26 cellular contexts compared by ENCODE assay signal in the genomic region with DNA sequence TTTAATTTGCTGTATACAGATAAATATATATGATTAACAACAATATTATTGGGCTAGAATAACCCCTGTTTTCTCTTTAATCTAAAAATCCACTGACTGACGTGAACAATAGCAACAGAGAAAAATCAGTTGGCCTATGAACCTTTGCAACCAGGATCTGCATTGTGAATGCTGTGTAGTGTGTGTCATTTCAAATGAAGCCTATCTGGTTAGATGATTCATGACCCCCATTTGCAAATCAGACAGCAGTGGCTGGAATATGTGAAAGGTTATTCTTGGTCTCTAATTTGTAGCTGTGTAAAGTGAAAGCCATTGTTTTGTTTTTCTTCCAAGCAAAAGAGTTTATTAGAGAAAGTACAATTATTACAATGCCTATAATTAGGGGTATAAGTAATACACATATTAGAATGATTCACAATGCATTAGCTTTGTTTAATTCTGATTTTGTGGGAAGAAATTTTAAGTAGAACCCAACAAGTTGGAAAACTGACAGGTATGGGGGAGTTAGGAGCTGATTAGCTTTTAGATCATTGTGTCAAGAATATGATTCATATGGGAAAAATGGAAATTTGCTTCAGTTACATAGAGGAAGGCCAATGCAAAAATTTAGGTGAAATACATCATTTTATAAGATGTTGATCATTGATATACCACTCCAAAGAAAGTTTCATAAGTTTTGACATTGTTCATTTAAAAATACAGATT.
DNase-seq lines count a peak whose midpoint lies in the region; ATAC-seq and TF ChIP-seq lines count a peak whose summit lies in the region.
"Had no signal": no experiment of that assay in that cellular context is flagged by ENCODE, and none has a peak within 500 bp of the region (broad histone marks: within the 10 kb centered on the region; RNA-seq: fewer than 3 reads in every experiment).

No MANE protein-coding gene starts in this region.

- CTCF ChIA-PET in PC-3 (lab: Charles Lee) = no interaction called here

- no peaks in the 10 kb centered on the region for H3K9me3 ChIP-seq in PC-3 (ENCODE audit: low read length)
- H3K9me3 ChIP-seq: BLaER1, ovary, upper lobe of right lung had no signal

- no peak overlapping the region for H3K9ac ChIP-seq in PC-3 (ENCODE audit: low read length)
- H3K9ac ChIP-seq: BLaER1 had no signal

- DNase-seq in NCI-H748 (lab: John Stamatoyannopoulos, UW; ENCODE audit: unreplicated experiment) (peak; percentile 16), NCI-H748 treated with DMSO at 0.1 percent for 48 hours (lab: John Stamatoyannopoulos, UW) (no peak), PC-3 (peak; percentile 64), epithelial cell of proximal tubule (ENCODE audit: low read depth) (peak; percentile 38), retinal pigment epithelial cell (ENCODE audit: low read depth) (peak; percentile 13), NCI-H146 (lab: John Stamatoyannopoulos, UW) (no peak), GM19238 (ENCODE audit: insufficient read length, low spot score) (no peak), CD14-positive monocyte (ENCODE audit: low spot score) (no peak)
- DNase-seq: 8988T; activated gamma-delta T cell treated with Interleukin-2 at 50 U/mL for 16 hours; activated T-cell treated with anti-CD3 and anti-CD28 coated beads for 4 hours; amygdala; cerebellar nuclear complex; effector CD8-positive, alpha-beta T cell; mammary epithelial cell; naive B cell; NCI-H187; NCI-H446 treated with DMSO at 0.1 percent for 48 hours; ovary; SHP77; stimulated activated CD4-positive, alpha-beta T cell treated with anti-CD3 and anti-CD28 coated beads, Interleukin-2, amount 100 ng/mL, for 48 hours; stomach; T-helper 1 cell; upper lobe of right lung had no signal

- no peak overlapping the region for H2AFZ ChIP-seq in PC-3 (ENCODE audit: low read length)
- H2AFZ ChIP-seq: hepatocyte had no signal

- H3K4me2 ChIP-seq in PC-3 (ENCODE audit: low read length) = peak overlapping the region; percentile 43; the same call in 1 of the 2 replicates
- H3K4me2 ChIP-seq: BLaER1, hepatocyte had no signal

- H3K4me3 ChIP-seq in PC-3 (ENCODE audit: low read length) = no peak overlapping the region
- no peak overlapping the region for H3K4me3 ChIP-seq in epithelial cell of proximal tubule (ENCODE audit: low read depth, low read length)
- H3K4me3 ChIP-seq in retinal pigment epithelial cell (ENCODE audit: low read length) = no peak overlapping the region
- H3K4me3 ChIP-seq: BLaER1, hepatocyte, ovary, stomach, upper lobe of right lung had no signal

- no peaks in the 10 kb centered on the region for H3K9me2 ChIP-seq in PC-3 (replicated peaks; ENCODE audit: low read length)

- H3K9me3 Mint-ChIP-seq in CD14-positive monocyte = peaks cover 0 to 3% (median 0%) of the 10 kb centered on the region in 7 donors

- peak; percentile 87 for ATAC-seq in PC-3
- ATAC-seq: upper lobe of right lung had no signal

- H3K27me3 ChIP-seq in PC-3 (ENCODE audit: low read length) = no peaks in the 10 kb centered on the region
- H3K27me3 ChIP-seq: BLaER1, hepatocyte, ovary, stomach, upper lobe of right lung had no signal

- intact Hi-C loops in PC-3 (cut with micrococcal nuclease) (no loop called here), CD14-positive monocyte (cut with micrococcal nuclease) (no loop called here)

- H4K20me1 ChIP-seq in PC-3 (ENCODE audit: low read length) = no peaks in the 10 kb centered on the region
- H4K20me1 ChIP-seq: BLaER1 had no signal

- BruUV-seq in PC-3 (replicated peaks; lab: Mats Ljungman, UMichigan) = no TSS peak

- H3K4me1 Mint-ChIP-seq in CD14-positive monocyte = no peaks in the 10 kb centered on the region
- H3K4me1 Mint-ChIP-seq: naive B cell had no signal

- POLR2A ChIA-PET in PC-3 (lab: Charles Lee; ENCODE audit: unreplicated experiment) = no interaction called here

- H3K36me3 ChIP-seq in PC-3 (ENCODE audit: low read depth, low read length) = no peaks in the 10 kb centered on the region
- H3K36me3 ChIP-seq: BLaER1, ovary, stomach, upper lobe of right lung had no signal

- H3K4me1 ChIP-seq in PC-3 (ENCODE audit: insufficient read depth, low read length) = peaks cover 9% of the 10 kb centered on the region
- H3K4me1 ChIP-seq: BLaER1, stomach, upper lobe of right lung had no signal

- TF ChIP-seq CTCF in PC-3 (conservative IDR thresholded peaks at IDR 0.05; ENCODE audit: low read depth, low read length) (no peak), epithelial cell of proximal tubule (conservative IDR thresholded peaks at IDR 0.05; ENCODE audit: low read depth, low read length) (no peak), retinal pigment epithelial cell (conservative IDR thresholded peaks at IDR 0.05; ENCODE audit: low read depth, low read length) (no peak), CD14-positive monocyte (IDR thresholded peaks at IDR 0.05) (no peak)

- peak overlapping the region; percentile 55 for H3K27ac ChIP-seq in PC-3 (ENCODE audit: low read length)
- H3K27ac ChIP-seq: BLaER1, hepatocyte, ovary, stomach, upper lobe of right lung had no signal

- no peaks in the 10 kb centered on the region for H3K36me3 Mint-ChIP-seq in CD14-positive monocyte
- H3K36me3 Mint-ChIP-seq: naive B cell had no signal

- H3K27me3 Mint-ChIP-seq in CD14-positive monocyte (ENCODE audit: low read depth in 3 of 3) = peaks cover 0 to 1% (median 0%) of the 10 kb centered on the region in 3 donors
- H3K27me3 Mint-ChIP-seq: naive B cell had no signal

- H3K4me3 Mint-ChIP-seq in CD14-positive monocyte = no peak overlapping the region
- H3K4me3 Mint-ChIP-seq: naive B cell had no signal

- no peaks in the 10 kb centered on the region for H3F3A ChIP-seq in PC-3 (ENCODE audit: low read length, unreplicated experiment)

- no peaks in the 10 kb centered on the region for H3K79me2 ChIP-seq in PC-3 (ENCODE audit: low read length)

- H3K27ac Mint-ChIP-seq in CD14-positive monocyte = no peak overlapping the region
- H3K27ac Mint-ChIP-seq: naive B cell had no signal

Comparison
In these comparisons a context has a peak if more than half of its experiments do, and no peak if none do; other contexts are left out.
1. DNase-seq: peak in NCI-H748 (single experiment), PC-3 (single experiment), epithelial cell of proximal tubule (single experiment) and retinal pigment epithelial cell (single experiment); none in NCI-H748 treated with DMSO at 0.1 percent for 48 hours (single experiment), NCI-H146 (single experiment), GM19238 (single experiment) and CD14-positive monocyte (single experiment).